In genomic region chr4:85777908-85778808, GRCh38 we compare ENCODE assay signal across 8 cellular contexts.
DNase-seq lines count a peak whose midpoint lies in the region; ATAC-seq and TF ChIP-seq lines count a peak whose summit lies in the region.

No MANE protein-coding gene starts in this region.

- DNase-seq in AG04449 (ENCODE audit: low read depth, low spot score) (no peak), esophagus muscularis mucosa (ENCODE audit: extremely low spot score) (no peak), smooth muscle cell (lab: John Stamatoyannopoulos, UW; ENCODE audit: unreplicated experiment) (no peak), DMS79 (lab: John Stamatoyannopoulos, UW) (no peak), NCI-H526 treated with DMSO at 0.1 percent for 48 hours (lab: John Stamatoyannopoulos, UW) (no peak), PC-9 (no peak)

- H3K4me2 ChIP-seq in smooth muscle cell (peak overlapping the region; percentile 81), PC-9 (no peak overlapping the region)

- ATAC-seq in GM21381 (IDR thresholded peaks at IDR 0.05; ENCODE audit: unreplicated experiment): peak; percentile 83
- peak; percentile 69 for ATAC-seq in HG03575 (IDR thresholded peaks at IDR 0.05; ENCODE audit: extremely low read depth, insufficient number of reproducible peaks, low FRiP score, unreplicated experiment)

- TF ChIP-seq POLR2A in esophagus muscularis mucosa (IDR thresholded peaks at IDR 0.05; ENCODE audit: low read depth): no peak

- POLR2A ChIA-PET in AG04449 (lab: Yijun Ruan, JAX): interaction anchor here (1.0 kb wide), 1 partner anchor 8 kb away, joined by 3 read pairs; no protein-coding TSS in a partner anchor
- POLR2A ChIA-PET in PC-9 (lab: Charles Lee; ENCODE audit: unreplicated experiment): interaction anchor here (0.7 kb wide), 2 partner anchors 241 to 1629 kb away, joined by 3 to 6 read pairs; no protein-coding TSS in a partner anchor

- H3K4me3 ChIP-seq in AG04449 (ENCODE audit: low read depth, low read length) (peak overlapping the region; percentile 45), esophagus muscularis mucosa (peak overlapping the region; percentile 43 to 58 (median 55)), smooth muscle cell (peak overlapping the region; percentile 50), PC-9 (no peak overlapping the region)

- intact Hi-C loops in esophagus muscularis mucosa (cut with DNase I): loop anchor here (10.0 kb wide), 1 partner anchor 257 kb away; no protein-coding TSS in a partner anchor
- intact Hi-C loops in PC-9 (cut with micrococcal nuclease; ENCODE audit: unreplicated experiment): no loop called here

- H3F3A ChIP-seq in smooth muscle cell (ENCODE audit: low read depth) (no peaks in the 10 kb centered on the region), PC-9 (ENCODE audit: insufficient read depth, low read depth) (no peaks in the 10 kb centered on the region)

- CTCF ChIA-PET in AG04449 (lab: Yijun Ruan, JAX): interaction anchor here (0.9 to 2.9 kb wide), 10 partner anchors 9 to 631 kb away, joined by 3 to 37 read pairs (median 6); no protein-coding TSS in a partner anchor
- CTCF ChIA-PET in PC-9 (lab: Charles Lee): interaction anchor here (0.6 to 1.0 kb wide), 2 partner anchors 19 to 31 kb away, joined by 3 to 5 read pairs; no protein-coding TSS in a partner anchor

- 49% methylated on average over 3 of the region's 3 CpGs for WGBS in esophagus muscularis mucosa
- 91% methylated on average over 3 of the region's 3 CpGs for WGBS in smooth muscle cell (ENCODE audit: low lambda C conversion rate)

- peak overlapping the region; percentile 45 for H3K9ac ChIP-seq in smooth muscle cell (ENCODE audit: low read depth)

- H3K4me1 ChIP-seq in esophagus muscularis mucosa (peaks cover 27 to 55% (median 31%) of the 10 kb centered on the region in 4 donors), smooth muscle cell (ENCODE audit: low read depth) (no peaks in the 10 kb centered on the region), PC-9 (replicated peaks; ENCODE audit: insufficient read depth) (peaks cover 11% of the 10 kb centered on the region; the same call in 1 of the 2 replicates)

- H3K36me3 ChIP-seq in esophagus muscularis mucosa (no peaks in the 10 kb centered on the region), smooth muscle cell (ENCODE audit: low read depth) (no peaks in the 10 kb centered on the region), PC-9 (ENCODE audit: low read depth) (no peaks in the 10 kb centered on the region)

- no TSS peak for BruUV-seq in PC-9 (replicated peaks; lab: Mats Ljungman, UMichigan)

- H3K27ac ChIP-seq in esophagus muscularis mucosa (replicated peaks in 1 of 4) (peak overlapping the region; percentile 73 to 82 (median 78)), smooth muscle cell (ENCODE audit: low read depth) (peak overlapping the region; percentile 61), PC-9 (no peak overlapping the region)

- H3K79me2 ChIP-seq in smooth muscle cell (ENCODE audit: low read depth) (no peaks in the 10 kb centered on the region), PC-9 (ENCODE audit: low read depth) (no peaks in the 10 kb centered on the region)

- H3K9me2 ChIP-seq in PC-9 (ENCODE audit: insufficient read depth): no peaks in the 10 kb centered on the region

- H3K9me3 ChIP-seq in esophagus muscularis mucosa (no peaks in the 10 kb centered on the region), smooth muscle cell (replicated peaks; ENCODE audit: low read depth) (no peaks in the 10 kb centered on the region), PC-9 (ENCODE audit: insufficient read depth, low read depth) (peaks cover 4% of the 10 kb centered on the region; the same call in 1 of the 2 replicates)

- no peaks in the 10 kb centered on the region for H3K27me3 ChIP-seq in esophagus muscularis mucosa
- H3K27me3 ChIP-seq in smooth muscle cell (ENCODE audit: low read depth): no peaks in the 10 kb centered on the region
- no peaks in the 10 kb centered on the region for H3K27me3 ChIP-seq in PC-9 (ENCODE audit: insufficient read depth, low read depth)

- TF ChIP-seq CTCF in AG04449 (IDR thresholded peaks at IDR 0.05; ENCODE audit: insufficient read depth, low read length, missing control alignments): no peak
- no peak for TF ChIP-seq CTCF in esophagus muscularis mucosa (IDR thresholded peaks at IDR 0.05)
- no peak for TF ChIP-seq CTCF in smooth muscle cell (IDR thresholded peaks at IDR 0.05; ENCODE audit: borderline replicate concordance, insufficient read depth, poor library complexity, severe bottlenecking)
- no peak for TF ChIP-seq CTCF in PC-9 (conservative IDR thresholded peaks at IDR 0.05)

- no peak for TF ChIP-seq EP300 in esophagus muscularis mucosa (IDR thresholded peaks at IDR 0.05)

- H4K20me1 ChIP-seq in smooth muscle cell (ENCODE audit: low read depth): no peaks in the 10 kb centered on the region
- no peaks in the 10 kb centered on the region for H4K20me1 ChIP-seq in PC-9 (ENCODE audit: insufficient read depth)

- H2AFZ ChIP-seq in smooth muscle cell (ENCODE audit: low read depth): peak overlapping the region; percentile 78
- no peak overlapping the region for H2AFZ ChIP-seq in PC-9
